ENCODE assay signal across 1 cellular context in genomic region chr17:81512984-81513668, GRCh38.
TF ChIP-seq lines count a peak whose summit lies in the region.

No MANE protein-coding gene starts in this region.

TF ChIP-seq in HCT116, 20 proteins besides CTCF, POLR2A, EP300 and RAD21 (continued from another document):
- TF ChIP-seq ZBTB33 (IDR thresholded peaks at IDR 0.05; ENCODE audit: extremely low read depth, insufficient replicate concordance, low read length) (no peak), EZH2 (IDR thresholded peaks at IDR 0.05) (no peak)
